In genomic region chr9:35048521-35048920, GRCh38 we compare ENCODE assay signal across 9 cellular contexts.
"Had no signal": no experiment of that assay in that cellular context is flagged by ENCODE, and none has a peak within 500 bp of the region (broad histone marks: within the 10 kb centered on the region; RNA-seq: fewer than 3 reads in every experiment).

No MANE protein-coding gene starts in this region.

- ATAC-seq: HCT116, K562 had no signal

- H3K9ac ChIP-seq: GM23248 had no signal

- DNase-seq: GM23248, GOT3, H7, HFFc6, IMR-90 had no signal

- H3K4me3 Mint-ChIP-seq: HFFc6 had no signal

- H3K27ac Mint-ChIP-seq: HFFc6 had no signal

- H3K9me3 Mint-ChIP-seq: HFFc6 had no signal

- H3K4me1 ChIP-seq: HAP-1 had no signal

- H2AFZ ChIP-seq: GM23248 had no signal

- H3K27ac ChIP-seq: GM23248 had no signal

- FAIRE-seq: HTR-8/SVneo, K562 had no signal

- H3K9me3 ChIP-seq: HAP-1 had no signal

- H3K4me3 ChIP-seq: GM23248, HAP-1, K562 had no signal
